In genomic region chr2:69589973-69590652, GRCh38 we compare ENCODE assay signal across 14 cellular contexts. TPM values are rescaled to one million over a fixed set of nuclear protein-coding genes. Genes with fewer than 3 reads are reported as not detected.
DNase-seq lines count a peak whose midpoint lies in the region; ATAC-seq and TF ChIP-seq lines count a peak whose summit lies in the region.
"Had no signal": no experiment of that assay in that cellular context is flagged by ENCODE, and none has a peak within 500 bp of the region (broad histone marks: within the 10 kb centered on the region; RNA-seq: fewer than 3 reads in every experiment).

No MANE protein-coding gene starts in this region.

- H3K4me3 ChIP-seq in CD4-positive, alpha-beta memory T cell (ENCODE audit: low read length in 2 of 2) = no peak overlapping the region
- peak overlapping the region; percentile 24 for H3K4me3 ChIP-seq in coronary artery
- H3K4me3 ChIP-seq in esophagus muscularis mucosa = no peak overlapping the region
- H3K4me3 ChIP-seq: colonic mucosa had no signal

- no peak for TF ChIP-seq EP300 in esophagus muscularis mucosa (IDR thresholded peaks at IDR 0.05)

- peaks cover 80% of the 10 kb centered on the region for H3K4me1 ChIP-seq in CD4-positive, alpha-beta memory T cell (ENCODE audit: insufficient read depth, low read length)
- H3K4me1 ChIP-seq in esophagus muscularis mucosa = peaks cover 0 to 29% (median 17%) of the 10 kb centered on the region in 4 donors
- H3K4me1 ChIP-seq: colonic mucosa had no signal

- 64% methylated on average over 8 of the region's 8 CpGs for WGBS in esophagus muscularis mucosa

- H3K4me3 Mint-ChIP-seq in CD4-positive, alpha-beta memory T cell = peak overlapping the region in 6 of 8 donors; percentile 13 to 73 (median 52)
- H3K4me3 Mint-ChIP-seq in T-helper 17 cell = peak overlapping the region; percentile 47
- peak overlapping the region; percentile 7 to 70 (median 46) for H3K4me3 Mint-ChIP-seq in naive thymus-derived CD8-positive, alpha-beta T cell
- no peak overlapping the region for H3K4me3 Mint-ChIP-seq in progenitor cell of endocrine pancreas (ENCODE audit: low read depth)
- H3K4me3 Mint-ChIP-seq: IgD-negative memory B cell had no signal

- H3K36me3 ChIP-seq in CD4-positive, alpha-beta memory T cell (ENCODE audit: insufficient read depth, low read length) = no peaks in the 10 kb centered on the region
- H3K36me3 ChIP-seq in esophagus muscularis mucosa = no peaks in the 10 kb centered on the region
- H3K36me3 ChIP-seq: colonic mucosa had no signal

- no peaks in the 10 kb centered on the region for H3K9me3 ChIP-seq in CD4-positive, alpha-beta memory T cell (ENCODE audit: control insufficient read depth in 1 of 2, low read length in 2 of 2)
- H3K9me3 ChIP-seq in T-helper 17 cell (ENCODE audit: control insufficient read depth, low read length, poor library complexity, severe bottlenecking) = no peaks in the 10 kb centered on the region
- H3K9me3 ChIP-seq in esophagus muscularis mucosa = no peaks in the 10 kb centered on the region
- H3K9me3 ChIP-seq: colonic mucosa had no signal

- CTCF ChIA-PET in CD4-positive, alpha-beta memory T cell (lab: Charles Lee; ENCODE audit: partially characterized antibody) = interaction anchor here (1.0 to 15.9 kb wide), 4 partner anchors 23 to 125 kb away, joined by 3 to 220 read pairs (median 4); partner anchors contain the start of gene AAK1

- ATAC-seq in T-helper 17 cell (peak; percentile 51), GM21576 (IDR thresholded peaks at IDR 0.05; ENCODE audit: unreplicated experiment) (no peak)
- peak; percentile 63 to 70 for ATAC-seq in naive thymus-derived CD8-positive, alpha-beta T cell
- ATAC-seq: HCT116 had no signal

- H3K9me3 Mint-ChIP-seq in CD4-positive, alpha-beta memory T cell = no peaks in the 10 kb centered on the region
- H3K9me3 Mint-ChIP-seq in naive thymus-derived CD8-positive, alpha-beta T cell = no peaks in the 10 kb centered on the region
- H3K9me3 Mint-ChIP-seq in progenitor cell of endocrine pancreas (ENCODE audit: low read depth) = no peaks in the 10 kb centered on the region
- H3K9me3 Mint-ChIP-seq: IgD-negative memory B cell had no signal

- peaks cover 66 to 90% (median 76%) of the 10 kb centered on the region in 4 donors for H3K4me1 Mint-ChIP-seq in CD4-positive, alpha-beta memory T cell
- H3K4me1 Mint-ChIP-seq in T-helper 17 cell = peaks cover 60% of the 10 kb centered on the region
- peaks cover 39 to 87% (median 81%) of the 10 kb centered on the region in 4 donors for H3K4me1 Mint-ChIP-seq in naive thymus-derived CD8-positive, alpha-beta T cell
- H3K4me1 Mint-ChIP-seq in progenitor cell of endocrine pancreas (ENCODE audit: low read depth) = peaks cover 2% of the 10 kb centered on the region
- H3K4me1 Mint-ChIP-seq: IgD-negative memory B cell had no signal

- POLR2A ChIA-PET in CD4-positive, alpha-beta memory T cell (lab: Charles Lee; ENCODE audit: partially characterized antibody) = interaction anchor here (0.9 to 2.2 kb wide), 2 partner anchors 51 to 55 kb away, joined by 3 to 8 read pairs; no protein-coding TSS in a partner anchor
- POLR2A ChIA-PET in naive thymus-derived CD8-positive, alpha-beta T cell (lab: Charles Lee) = interaction anchor here (0.7 to 0.8 kb wide), 2 partner anchors 15 to 198 kb away, joined by 4 read pairs; no protein-coding TSS in a partner anchor

- TF ChIP-seq CTCF in coronary artery (IDR thresholded peaks at IDR 0.05) = no peak
- TF ChIP-seq CTCF in esophagus muscularis mucosa (IDR thresholded peaks at IDR 0.05) = no peak
- no peak for TF ChIP-seq CTCF in progenitor cell of endocrine pancreas (IDR thresholded peaks at IDR 0.05; ENCODE audit: unreplicated experiment)

- TF ChIP-seq POLR2A in esophagus muscularis mucosa (IDR thresholded peaks at IDR 0.05; ENCODE audit: low read depth) = no peak

- peaks cover 8 to 20% of the 10 kb centered on the region in 2 donors for H3K36me3 Mint-ChIP-seq in CD4-positive, alpha-beta memory T cell
- H3K36me3 Mint-ChIP-seq in T-helper 17 cell (ENCODE audit: low read depth) (peaks cover 3% of the 10 kb centered on the region), progenitor cell of endocrine pancreas (ENCODE audit: insufficient read depth) (no peaks in the 10 kb centered on the region)
- H3K36me3 Mint-ChIP-seq in naive thymus-derived CD8-positive, alpha-beta T cell = peaks cover 0 to 38% (median 6%) of the 10 kb centered on the region in 3 donors

- H3K27ac Mint-ChIP-seq in CD4-positive, alpha-beta memory T cell = peak overlapping the region; percentile 14 to 91 (median 62)
- H3K27ac Mint-ChIP-seq in T-helper 17 cell (peak overlapping the region; percentile 86), progenitor cell of endocrine pancreas (no peak overlapping the region)
- H3K27ac Mint-ChIP-seq in naive thymus-derived CD8-positive, alpha-beta T cell = peak overlapping the region; percentile 10 to 90 (median 84)
- H3K27ac Mint-ChIP-seq: IgD-negative memory B cell had no signal

- H3K27ac ChIP-seq in CD4-positive, alpha-beta memory T cell (ENCODE audit: low read depth, low read length) = no peak overlapping the region
- H3K27ac ChIP-seq in coronary artery = peak overlapping the region in 1 of 2 donors; percentile 42
- no peak overlapping the region for H3K27ac ChIP-seq in esophagus muscularis mucosa (replicated peaks in 1 of 4)
- H3K27ac ChIP-seq: colonic mucosa had no signal

- H3K27me3 ChIP-seq in CD4-positive, alpha-beta memory T cell (ENCODE audit: insufficient read depth, low read length) = no peaks in the 10 kb centered on the region
- H3K27me3 ChIP-seq in esophagus muscularis mucosa = no peaks in the 10 kb centered on the region
- H3K27me3 ChIP-seq: colonic mucosa had no signal

- intact Hi-C loops in CD4-positive, alpha-beta memory T cell (cut with micrococcal nuclease) = no loop called here
- intact Hi-C loops in esophagus muscularis mucosa (cut with DNase I) = no loop called here

- H3K27me3 Mint-ChIP-seq in CD4-positive, alpha-beta memory T cell = no peaks in the 10 kb centered on the region
- no peaks in the 10 kb centered on the region for H3K27me3 Mint-ChIP-seq in T-helper 17 cell
- H3K27me3 Mint-ChIP-seq in naive thymus-derived CD8-positive, alpha-beta T cell = no peaks in the 10 kb centered on the region
- H3K27me3 Mint-ChIP-seq in progenitor cell of endocrine pancreas = no peaks in the 10 kb centered on the region

- DNase-seq in CD4-positive, alpha-beta memory T cell = no peak
- DNase-seq in T-helper 17 cell = no peak
- no peak for DNase-seq in coronary artery (ENCODE audit: low spot score)
- DNase-seq in naive thymus-derived CD8-positive, alpha-beta T cell = peak in 1 of 10 donors; percentile 14
- no peak for DNase-seq in esophagus muscularis mucosa (ENCODE audit: extremely low spot score)
- no peak for DNase-seq in NCI-H2107 treated with DMSO at 0.1 percent for 48 hours (lab: John Stamatoyannopoulos, UW; ENCODE audit: unreplicated experiment)
- no peak for DNase-seq in progenitor cell of endocrine pancreas (ENCODE audit: low spot score, unreplicated experiment)
- DNase-seq: colonic mucosa, mesendoderm, NCI-H1930, small intestine had no signal

RNA-seq across cellular contexts. Expression of gene AAK1, which starts 53.4 kb away (rescaled TPM):
- total RNA-seq in CD4-positive, alpha-beta memory T cell = 100 to 1,000 TPM; 220 to 225 TPM
- polyA plus RNA-seq in CD4-positive, alpha-beta memory T cell = 100 to 1,000 TPM in 1 of 2 donors, 10 to 100 TPM in 1; 27.6 to 129 TPM
- total RNA-seq in T-helper 17 cell = 100 to 1,000 TPM; 187 to 243 TPM
- 100 to 1,000 TPM; 216 to 222 TPM for total RNA-seq in naive thymus-derived CD8-positive, alpha-beta T cell
- polyA plus RNA-seq in naive thymus-derived CD8-positive, alpha-beta T cell = 100 to 1,000 TPM in 1 of 3 donors, 10 to 100 TPM in 2; 59.8 to 106 (median 97.3) TPM
- 10 to 100 TPM; 27.8 to 53.2 (median 41.9) TPM for total RNA-seq in esophagus muscularis mucosa
- 42.5 and 43.4 TPM in 2 replicates for total RNA-seq in progenitor cell of endocrine pancreas
